In the genomic region with DNA sequence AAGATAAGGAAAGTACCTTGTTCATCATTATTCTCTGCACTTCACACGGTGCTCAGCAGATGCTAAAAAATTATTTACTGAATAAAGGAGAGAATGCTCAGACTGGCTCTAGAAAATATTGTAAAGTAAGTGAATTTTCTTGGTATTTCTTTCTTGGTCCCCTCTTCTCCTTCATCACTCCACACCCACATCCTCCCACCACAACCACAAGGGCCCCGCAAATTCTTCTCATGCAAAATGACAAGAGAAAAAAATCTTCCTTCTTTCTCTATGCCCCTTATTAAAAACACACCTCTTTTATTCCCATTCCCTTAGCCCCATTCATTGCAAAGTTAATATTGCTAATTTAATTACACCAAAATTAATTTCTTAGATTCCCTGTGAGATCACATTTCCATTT, we compare ENCODE assay signal across 22 cellular contexts.
"Had no signal": no experiment of that assay in that cellular context is flagged by ENCODE, and none has a peak within 500 bp of the region (broad histone marks: within the 10 kb centered on the region; RNA-seq: fewer than 3 reads in every experiment).

No MANE protein-coding gene starts in this region.

- H3K27ac ChIP-seq: ascending aorta, breast epithelium, cardiac muscle cell, colonic mucosa had no signal

- H3K9me3 Mint-ChIP-seq: activated CD4-positive, alpha-beta memory T cell treated with anti-CD3 and anti-CD28 coated beads, Interleukin-2, amount 10 ng/mL, durations not matched to agents 7 days and 5 days; activated CD4-positive, alpha-beta T cell treated with anti-CD3 and anti-CD28 coated beads, Interleukin-2, amount 10 ng/mL, durations not matched to agents 7 days and 5 days; activated T-cell treated with anti-CD3 and anti-CD28 coated beads, Interleukin-2, amount 50 U/mL, for 4 hours; activated T-helper 17 cell treated with anti-CD3 and anti-CD28 coated beads, Interleukin-2, amount 50 U/mL, for 72 hours had no signal

- DNase-seq: activated CD4-positive, alpha-beta memory T cell treated with anti-CD3 and anti-CD28 coated beads, Interleukin-2, amount 10 ng/mL, durations not matched to agents 7 days and 5 days; activated CD4-positive, alpha-beta T cell treated with anti-CD3 and anti-CD28 coated beads for 1 hour; activated CD4-positive, alpha-beta T cell treated with anti-CD3 and anti-CD28 coated beads for 4 hours; activated CD4-positive, alpha-beta T cell treated with anti-CD3 and anti-CD28 coated beads, Interleukin-2, amount 10 ng/mL, durations not matched to agents 7 days and 5 days; activated CD4-positive, alpha-beta T cell treated with anti-CD3 and anti-CD28 coated beads, Interleukin-2, amount 50 U/mL, for 4 hours; activated effector memory CD4-positive, alpha-beta T cell treated with Interleukin-2 at 50 U/mL for 16 hours; activated gamma-delta T cell treated with Interleukin-2 at 50 U/mL for 16 hours; activated naive CD4-positive, alpha-beta T cell treated with anti-CD3 and anti-CD28 coated beads, Interleukin-2, amount 50 U/mL, for 16 hours; activated naive CD4-positive, alpha-beta T cell treated with Interleukin-2 at 50 U/mL for 16 hours; activated T-cell treated with anti-CD3 and anti-CD28 coated beads, Interleukin-2, amount 50 U/mL, for 4 hours; central memory CD4-positive, alpha-beta T cell; cerebellar nuclear complex; effector CD8-positive, alpha-beta T cell; foreskin fibroblast; T-helper 2 cell had no signal

- ATAC-seq: activated T-cell treated with anti-CD3 and anti-CD28 coated beads, Interleukin-2, amount 50 U/mL, for 4 hours; activated T-helper 17 cell treated with anti-CD3 and anti-CD28 coated beads, Interleukin-2, amount 50 U/mL, for 72 hours had no signal

- H3K27ac Mint-ChIP-seq: activated CD4-positive, alpha-beta memory T cell treated with anti-CD3 and anti-CD28 coated beads, Interleukin-2, amount 10 ng/mL, durations not matched to agents 7 days and 5 days; activated CD4-positive, alpha-beta T cell treated with anti-CD3 and anti-CD28 coated beads, Interleukin-2, amount 10 ng/mL, durations not matched to agents 7 days and 5 days; activated naive CD8-positive, alpha-beta T cell; activated T-helper 17 cell treated with anti-CD3 and anti-CD28 coated beads, Interleukin-2, amount 50 U/mL, for 72 hours; brain had no signal

- H3K36me3 Mint-ChIP-seq: activated naive CD8-positive, alpha-beta T cell; brain had no signal

- H3K4me1 Mint-ChIP-seq: brain had no signal

- H3K4me3 Mint-ChIP-seq: activated CD4-positive, alpha-beta memory T cell treated with anti-CD3 and anti-CD28 coated beads, Interleukin-2, amount 10 ng/mL, durations not matched to agents 7 days and 5 days; activated CD4-positive, alpha-beta T cell treated with anti-CD3 and anti-CD28 coated beads, Interleukin-2, amount 10 ng/mL, durations not matched to agents 7 days and 5 days; activated naive CD8-positive, alpha-beta T cell; activated T-cell treated with anti-CD3 and anti-CD28 coated beads, Interleukin-2, amount 50 U/mL, for 4 hours; activated T-helper 17 cell treated with anti-CD3 and anti-CD28 coated beads, Interleukin-2, amount 50 U/mL, for 72 hours; brain had no signal

- H3K4me3 ChIP-seq: ascending aorta, breast epithelium, cardiac muscle cell, colonic mucosa had no signal

- H3K4me1 ChIP-seq: ascending aorta, breast epithelium, colonic mucosa had no signal

- H3K27me3 ChIP-seq: ascending aorta, breast epithelium, colonic mucosa had no signal

- H3K36me3 ChIP-seq: ascending aorta, breast epithelium, cardiac muscle cell, colonic mucosa had no signal

- H3K9me3 ChIP-seq: ascending aorta, breast epithelium, colonic mucosa had no signal
